9 cellular contexts compared by ENCODE assay signal in genomic region chr1:226820935-226821718, GRCh38. TPM values are rescaled to one million over a fixed set of nuclear protein-coding genes. Genes with fewer than 3 reads are reported as not detected.
A peak's percentile ranks its signal among the peaks of the same experiment; 100 is the strongest.
DNase-seq lines count a peak whose midpoint lies in the region; ATAC-seq and TF ChIP-seq lines count a peak whose summit lies in the region.
"Had no signal": no experiment of that assay in that cellular context is flagged by ENCODE, and none has a peak within 500 bp of the region (broad histone marks: within the 10 kb centered on the region; RNA-seq: fewer than 3 reads in every experiment).

No MANE protein-coding gene starts in this region.

- BruUV-seq in Panc1 (replicated peaks; lab: Mats Ljungman, UMichigan), result no TSS peak

- H3K27ac Mint-ChIP-seq in activated CD8-positive, alpha-beta memory T cell treated with anti-CD3 and anti-CD28 coated beads, Interleukin-2, amount 10 ng/mL, durations not matched to agents 7 days and 5 days, result no peak overlapping the region

- H3K4me1 ChIP-seq in Panc1 (ENCODE audit: control insufficient read depth, insufficient read depth, low read length), result peaks cover 9% of the 10 kb centered on the region; the same call in 1 of the 2 replicates
- H3K4me1 ChIP-seq in BE2C, result peaks cover 6% of the 10 kb centered on the region; the same call in 1 of the 2 replicates

- TF ChIP-seq CTCF in AG04450 (IDR thresholded peaks at IDR 0.05; ENCODE audit: low read depth, low read length) (no peak), Panc1 (IDR thresholded peaks at IDR 0.05) (no peak), BE2C (IDR thresholded peaks at IDR 0.05; ENCODE audit: low read depth, low read length) (no peak)

- no peak overlapping the region for H3K4me3 Mint-ChIP-seq in activated CD8-positive, alpha-beta memory T cell treated with anti-CD3 and anti-CD28 coated beads, Interleukin-2, amount 10 ng/mL, durations not matched to agents 7 days and 5 days

- in situ Hi-C loops in Panc1 (cut with HindIII; ENCODE audit: low pct_unique_long_range_greater_than_20kb, low sequenced_read_pairs), result no loop called here

- no peaks in the 10 kb centered on the region for H3K9me3 ChIP-seq in AG04450 (ENCODE audit: control insufficient read depth, insufficient read depth, low read length)
- H3K9me3 ChIP-seq in Panc1 (ENCODE audit: control insufficient read depth, insufficient read depth, low read depth, low read length), result no peaks in the 10 kb centered on the region; the same call in 1 of the 2 replicates
- no peaks in the 10 kb centered on the region for H3K9me3 ChIP-seq in BE2C

- CTCF ChIA-PET in AG04450 (lab: Charles Lee) (interaction anchor here (1.0 to 2.0 kb wide), 2 partner anchors 183 to 195 kb away, joined by 3 to 12 read pairs; no protein-coding TSS in a partner anchor), Panc1 (lab: Charles Lee) (no interaction called here)
- CTCF ChIA-PET in activated CD8-positive, alpha-beta memory T cell treated with anti-CD3 and anti-CD28 coated beads, Interleukin-2, amount 10 ng/mL, durations not matched to agents 7 days and 5 days (lab: Charles Lee), result interaction anchor here (0.5 to 1.9 kb wide), 4 partner anchors 38 to 133 kb away, joined by 3 to 5 read pairs (median 3); no protein-coding TSS in a partner anchor

- peaks cover 6% of the 10 kb centered on the region for H3K27me3 ChIP-seq in AG04450 (ENCODE audit: control insufficient read depth, insufficient read depth, low read length)
- H3K27me3 ChIP-seq in Panc1 (ENCODE audit: control insufficient read depth, insufficient read depth, low read length), result no peaks in the 10 kb centered on the region
- no peaks in the 10 kb centered on the region for H3K27me3 ChIP-seq in BE2C

- ATAC-seq in Panc1 (peak; percentile 84), HG03342 (IDR thresholded peaks at IDR 0.05; ENCODE audit: unreplicated experiment) (no peak), HG02884 (IDR thresholded peaks at IDR 0.05; ENCODE audit: unreplicated experiment) (no peak)
- ATAC-seq in activated CD8-positive, alpha-beta memory T cell treated with anti-CD3 and anti-CD28 coated beads, Interleukin-2, amount 10 ng/mL, durations not matched to agents 7 days and 5 days, result no peak

- H3K4me1 Mint-ChIP-seq in activated CD8-positive, alpha-beta memory T cell treated with anti-CD3 and anti-CD28 coated beads, Interleukin-2, amount 10 ng/mL, durations not matched to agents 7 days and 5 days, result no peaks in the 10 kb centered on the region

- intact Hi-C loops in Panc1 (cut with micrococcal nuclease; ENCODE audit: unreplicated experiment), result no loop called here

- no peaks in the 10 kb centered on the region for H3K36me3 Mint-ChIP-seq in activated CD8-positive, alpha-beta memory T cell treated with anti-CD3 and anti-CD28 coated beads, Interleukin-2, amount 10 ng/mL, durations not matched to agents 7 days and 5 days

- H3K36me3 ChIP-seq in Panc1 (ENCODE audit: control insufficient read depth, insufficient read depth, low read length) (no peaks in the 10 kb centered on the region), BE2C (no peaks in the 10 kb centered on the region)

- peaks cover 2% of the 10 kb centered on the region for H3K27me3 Mint-ChIP-seq in activated CD8-positive, alpha-beta memory T cell treated with anti-CD3 and anti-CD28 coated beads, Interleukin-2, amount 10 ng/mL, durations not matched to agents 7 days and 5 days

- H3K9me3 Mint-ChIP-seq in activated CD8-positive, alpha-beta memory T cell treated with anti-CD3 and anti-CD28 coated beads, Interleukin-2, amount 10 ng/mL, durations not matched to agents 7 days and 5 days (ENCODE audit: low read depth), result no peaks in the 10 kb centered on the region

- H3K4me3 ChIP-seq in AG04450 (ENCODE audit: low read depth, low read length) (0 out of 2 replicates have a peak overlapping the region, but pooled peaks have one; percentile 10), Panc1 (ENCODE audit: low read depth in 2 of 2, low read length in 2 of 2) (no peak overlapping the region), BE2C (ENCODE audit: low read depth, low read length) (no peak overlapping the region)

- peak; percentile 96 for DNase-seq in AG04450 (ENCODE audit: low read depth, low spot score)
- peak; percentile 86 for DNase-seq in Panc1 (ENCODE audit: low read depth, low spot score)
- DNase-seq in fibroblast of gingiva (ENCODE audit: low read depth), result peak; percentile 95
- DNase-seq in non-pigmented ciliary epithelial cell (ENCODE audit: low read depth), result peak; percentile 90
- DNase-seq in BE2C, result no peak
- no peak for DNase-seq in activated CD8-positive, alpha-beta memory T cell treated with anti-CD3 and anti-CD28 coated beads, Interleukin-2, amount 10 ng/mL, durations not matched to agents 7 days and 5 days
- DNase-seq: DMS53 had no signal

- POLR2A ChIA-PET in AG04450 (lab: Yijun Ruan, JAX), result interaction anchor here (0.6 to 1.0 kb wide), 4 partner anchors 43 to 118 kb away, joined by 3 to 4 read pairs (median 3); no protein-coding TSS in a partner anchor
- POLR2A ChIA-PET in Panc1 (lab: Charles Lee), result no interaction called here

- H3K27ac ChIP-seq in AG04450 (ENCODE audit: low read depth, low read length) (peak overlapping the region; percentile 94), Panc1 (ENCODE audit: low read length) (peak overlapping the region; percentile 37; the same call in 1 of the 2 replicates)

RNA-seq across cellular contexts. Expression of gene PSEN2, which starts 49.3 kb away (rescaled TPM):
- polyA plus RNA-seq in AG04450 (2011; rRNA removed), result 12.1 and 13.6 TPM in 2 replicates
- 17.2 and 19.3 TPM in 2 replicates for polyA minus RNA-seq in AG04450 (2011; rRNA and poly(A)+ RNA removed)
- 33.3 TPM for total RNA-seq in Panc1 (2021; ENCODE audit: unreplicated experiment)
- polyA plus RNA-seq in Panc1 (2012; ENCODE audit: insufficient read length), result 25.4 TPM
- polyA plus RNA-seq in BE2C (2012; ENCODE audit: insufficient read depth, insufficient read length, low read depth), result 9.3 TPM
- total RNA-seq in activated CD8-positive, alpha-beta memory T cell treated with anti-CD3 and anti-CD28 coated beads, Interleukin-2, amount 10 ng/mL, durations not matched to agents 7 days and 5 days, result 10 to 100 TPM in 1 of 2 experiments, 1 to 10 TPM in 1; 8.0 to 11.2 TPM

Comparison
In these comparisons a context has a peak if more than half of its experiments do, and no peak if none do; other contexts are left out.
1. DNase-seq: peak in AG04450 (single experiment), Panc1 (single experiment), fibroblast of gingiva (single experiment) and non-pigmented ciliary epithelial cell (single experiment); none in BE2C (single experiment) and activated CD8-positive, alpha-beta memory T cell treated with anti-CD3 and anti-CD28 coated beads, Interleukin-2, amount 10 ng/mL, durations not matched to agents 7 days and 5 days (single experiment).